Comparison of ENCODE assay signal across 9 cellular contexts in genomic region chr9:34627716-34628655, GRCh38. TPM values are rescaled to one million over a fixed set of nuclear protein-coding genes. Genes with fewer than 3 reads are reported as not detected.
DNase-seq lines count a peak whose midpoint lies in the region; ATAC-seq and TF ChIP-seq lines count a peak whose summit lies in the region.
"Had no signal": no experiment of that assay in that cellular context is flagged by ENCODE, and none has a peak within 500 bp of the region (broad histone marks: within the 10 kb centered on the region; RNA-seq: fewer than 3 reads in every experiment).

No MANE protein-coding gene starts in this region.

- peaks cover 71% of the 10 kb centered on the region for H3K27me3 Mint-ChIP-seq in activated T-cell treated with anti-CD3 and anti-CD28 coated beads, Interleukin-2, amount 50 U/mL, for 72 hours (ENCODE audit: low read depth)
- H3K27me3 Mint-ChIP-seq in activated naive CD8-positive, alpha-beta T cell treated with anti-CD3 and anti-CD28 coated beads, Interleukin-2, amount 10 ng/mL, durations not matched to agents 7 days and 5 days, result peaks cover 72% of the 10 kb centered on the region
- H3K27me3 Mint-ChIP-seq in stimulated activated naive CD8-positive, alpha-beta T cell treated with anti-CD3 and anti-CD28 coated beads, Interleukin-15, amount 100 ng/mL, for 72 hours, result peaks cover 78% of the 10 kb centered on the region

- POLR2A ChIA-PET in activated naive CD8-positive, alpha-beta T cell treated with anti-CD3 and anti-CD28 coated beads, Interleukin-2, amount 10 ng/mL, durations not matched to agents 7 days and 5 days (lab: Charles Lee), result interaction anchor here (1.6 kb wide), 1 partner anchor 8 kb away, joined by 8 read pairs; the partner anchor contains the start of gene DCTN3

- peak overlapping the region; percentile 21 to 25 for H3K4me3 ChIP-seq in left lung

- no peaks in the 10 kb centered on the region for H3K9me3 Mint-ChIP-seq in activated T-cell treated with anti-CD3 and anti-CD28 coated beads, Interleukin-2, amount 50 U/mL, for 72 hours
- no peaks in the 10 kb centered on the region for H3K9me3 Mint-ChIP-seq in activated naive CD8-positive, alpha-beta T cell treated with anti-CD3 and anti-CD28 coated beads, Interleukin-2, amount 10 ng/mL, durations not matched to agents 7 days and 5 days
- no peaks in the 10 kb centered on the region for H3K9me3 Mint-ChIP-seq in stimulated activated naive CD8-positive, alpha-beta T cell treated with anti-CD3 and anti-CD28 coated beads, Interleukin-15, amount 100 ng/mL, for 72 hours

- H3K36me3 ChIP-seq in left lung, result no peaks in the 10 kb centered on the region

- ATAC-seq in activated T-cell treated with anti-CD3 and anti-CD28 coated beads, Interleukin-2, amount 50 U/mL, for 72 hours (replicated peaks in 1 of 2), result peak; percentile 2 to 4
- ATAC-seq in activated naive CD8-positive, alpha-beta T cell treated with anti-CD3 and anti-CD28 coated beads, Interleukin-2, amount 10 ng/mL, durations not matched to agents 7 days and 5 days (ENCODE audit: low read depth), result no peak
- ATAC-seq in left lung, result no peak
- ATAC-seq in stimulated activated naive CD8-positive, alpha-beta T cell treated with anti-CD3 and anti-CD28 coated beads, Interleukin-15, amount 100 ng/mL, for 72 hours, result peak; percentile 5

- peaks cover 0 to 2% of the 10 kb centered on the region in 2 donors for H3K36me3 Mint-ChIP-seq in activated T-cell treated with anti-CD3 and anti-CD28 coated beads, Interleukin-2, amount 50 U/mL, for 72 hours (ENCODE audit: insufficient read depth in 2 of 2)
- peaks cover 2% of the 10 kb centered on the region for H3K36me3 Mint-ChIP-seq in activated naive CD8-positive, alpha-beta T cell treated with anti-CD3 and anti-CD28 coated beads, Interleukin-2, amount 10 ng/mL, durations not matched to agents 7 days and 5 days

- H3K27ac ChIP-seq in left lung, result no peak overlapping the region

- H3K4me1 ChIP-seq in left lung, result peaks cover 0 to 21% of the 10 kb centered on the region in 2 donors

- H3K4me1 Mint-ChIP-seq in activated T-cell treated with anti-CD3 and anti-CD28 coated beads, Interleukin-2, amount 50 U/mL, for 72 hours (ENCODE audit: low read depth), result peaks cover 33% of the 10 kb centered on the region
- peaks cover 14% of the 10 kb centered on the region for H3K4me1 Mint-ChIP-seq in activated naive CD8-positive, alpha-beta T cell treated with anti-CD3 and anti-CD28 coated beads, Interleukin-2, amount 10 ng/mL, durations not matched to agents 7 days and 5 days
- H3K4me1 Mint-ChIP-seq in stimulated activated naive CD8-positive, alpha-beta T cell treated with anti-CD3 and anti-CD28 coated beads, Interleukin-15, amount 100 ng/mL, for 72 hours, result peaks cover 27% of the 10 kb centered on the region

- intact Hi-C loops in left lung (cut with DNase I), result no loop called here

- TF ChIP-seq CTCF in left lung (IDR thresholded peaks at IDR 0.05), result no peak

- H3K9me3 ChIP-seq in left lung, result no peaks in the 10 kb centered on the region

- no peak overlapping the region for H3K27ac Mint-ChIP-seq in activated T-cell treated with anti-CD3 and anti-CD28 coated beads, Interleukin-2, amount 50 U/mL, for 72 hours
- H3K27ac Mint-ChIP-seq in activated naive CD8-positive, alpha-beta T cell treated with anti-CD3 and anti-CD28 coated beads, Interleukin-2, amount 10 ng/mL, durations not matched to agents 7 days and 5 days, result no peak overlapping the region
- peak overlapping the region in 1 of 2 donors; percentile 29 for H3K27ac Mint-ChIP-seq in stimulated activated naive CD8-positive, alpha-beta T cell treated with anti-CD3 and anti-CD28 coated beads, Interleukin-15, amount 100 ng/mL, for 72 hours

- peak overlapping the region; percentile 82 to 83 for H3K4me3 Mint-ChIP-seq in activated T-cell treated with anti-CD3 and anti-CD28 coated beads, Interleukin-2, amount 50 U/mL, for 72 hours
- peak overlapping the region; percentile 77 for H3K4me3 Mint-ChIP-seq in activated naive CD8-positive, alpha-beta T cell treated with anti-CD3 and anti-CD28 coated beads, Interleukin-2, amount 10 ng/mL, durations not matched to agents 7 days and 5 days
- H3K4me3 Mint-ChIP-seq in stimulated activated naive CD8-positive, alpha-beta T cell treated with anti-CD3 and anti-CD28 coated beads, Interleukin-15, amount 100 ng/mL, for 72 hours, result peak overlapping the region; percentile 79 to 84

- DNase-seq in activated T-cell treated with anti-CD3 and anti-CD28 coated beads, Interleukin-2, amount 50 U/mL, for 72 hours, result no peak
- DNase-seq in activated T-cell treated with anti-CD3 and anti-CD28 coated beads for 4 hours (no peak), left lung (no peak), H4 (ENCODE audit: low spot score) (no peak), SHP77 treated with DMSO at 0.1 percent for 48 hours (lab: John Stamatoyannopoulos, UW) (no peak), NCI-H2196 treated with DMSO at 0.1 percent for 48 hours (lab: John Stamatoyannopoulos, UW; ENCODE audit: unreplicated experiment) (no peak)
- no peak for DNase-seq in activated naive CD8-positive, alpha-beta T cell treated with anti-CD3 and anti-CD28 coated beads, Interleukin-2, amount 10 ng/mL, durations not matched to agents 7 days and 5 days
- no peak for DNase-seq in stimulated activated naive CD8-positive, alpha-beta T cell treated with anti-CD3 and anti-CD28 coated beads, Interleukin-15, amount 100 ng/mL, for 72 hours
- DNase-seq: SIG-M5 had no signal

- peaks cover 69 to 83% of the 10 kb centered on the region in 2 donors for H3K27me3 ChIP-seq in left lung

RNA-seq across cellular contexts. Expression of gene ARID3C, which starts 0.9 kb away (rescaled TPM):
- total RNA-seq in activated T-cell treated with anti-CD3 and anti-CD28 coated beads, Interleukin-2, amount 50 U/mL, for 72 hours, result under 1 TPM; 0.16 to 0.29 TPM
- total RNA-seq in activated naive CD8-positive, alpha-beta T cell treated with anti-CD3 and anti-CD28 coated beads, Interleukin-2, amount 10 ng/mL, durations not matched to agents 7 days and 5 days, result not detected
- not detected for total RNA-seq in left lung
- total RNA-seq in H4 (2014; rRNA removed; shearing (Covaris generic)), result 0.21 TPM in 1 of 2 replicates, not detected in the other

RNA-seq across cellular contexts. Expression of gene DCTN3, which starts 7.7 kb away (rescaled TPM):
- 10 to 100 TPM; 75.6 to 79.2 TPM for total RNA-seq in activated T-cell treated with anti-CD3 and anti-CD28 coated beads, Interleukin-2, amount 50 U/mL, for 72 hours
- 100 to 1,000 TPM; 121 to 122 TPM for total RNA-seq in activated naive CD8-positive, alpha-beta T cell treated with anti-CD3 and anti-CD28 coated beads, Interleukin-2, amount 10 ng/mL, durations not matched to agents 7 days and 5 days
- total RNA-seq in left lung, result 10 to 100 TPM; 69.8 to 70.4 TPM
- 153 and 168 TPM in 2 replicates for total RNA-seq in H4 (2014; rRNA removed; shearing (Covaris generic))

RNA-seq across cellular contexts. Expression of gene SIGMAR1, which starts 9.6 kb away (rescaled TPM):
- total RNA-seq in activated T-cell treated with anti-CD3 and anti-CD28 coated beads, Interleukin-2, amount 50 U/mL, for 72 hours, result 10 to 100 TPM; 44.2 to 61.0 TPM
- total RNA-seq in activated naive CD8-positive, alpha-beta T cell treated with anti-CD3 and anti-CD28 coated beads, Interleukin-2, amount 10 ng/mL, durations not matched to agents 7 days and 5 days, result 10 to 100 TPM; 48.8 to 55.4 TPM
- 10 to 100 TPM; 50.5 to 72.1 TPM for total RNA-seq in left lung
- 80.2 and 127 TPM in 2 replicates for total RNA-seq in H4 (2014; rRNA removed; shearing (Covaris generic))

RNA-seq across cellular contexts. Expression of gene RPP25L, which starts 16.1 kb away (rescaled TPM):
- total RNA-seq in activated T-cell treated with anti-CD3 and anti-CD28 coated beads, Interleukin-2, amount 50 U/mL, for 72 hours, result 10 to 100 TPM; 25.0 to 31.8 TPM
- 10 to 100 TPM; 27.2 to 29.3 TPM for total RNA-seq in activated naive CD8-positive, alpha-beta T cell treated with anti-CD3 and anti-CD28 coated beads, Interleukin-2, amount 10 ng/mL, durations not matched to agents 7 days and 5 days
- total RNA-seq in left lung, result 10 to 100 TPM; 18.6 to 21.9 TPM
- total RNA-seq in H4 (2014; rRNA removed; shearing (Covaris generic)), result 52.8 and 59.3 TPM in 2 replicates

RNA-seq across cellular contexts. Expression of gene GALT, which starts 18.5 kb away (rescaled TPM):
- 10 to 100 TPM; 61.6 to 67.2 TPM for total RNA-seq in activated T-cell treated with anti-CD3 and anti-CD28 coated beads, Interleukin-2, amount 50 U/mL, for 72 hours
- 100 to 1,000 TPM; 119 to 127 TPM for total RNA-seq in activated naive CD8-positive, alpha-beta T cell treated with anti-CD3 and anti-CD28 coated beads, Interleukin-2, amount 10 ng/mL, durations not matched to agents 7 days and 5 days
- total RNA-seq in left lung, result 10 to 100 TPM; 42.8 to 44.0 TPM
- total RNA-seq in H4 (2014; rRNA removed; shearing (Covaris generic)), result 14.9 and 25.8 TPM in 2 replicates

Comparison
In these comparisons a context has a peak if more than half of its experiments do, and no peak if none do; other contexts are left out.
1. ATAC-seq: peak in activated T-cell treated with anti-CD3 and anti-CD28 coated beads, Interleukin-2, amount 50 U/mL, for 72 hours (2 of 2) and stimulated activated naive CD8-positive, alpha-beta T cell treated with anti-CD3 and anti-CD28 coated beads, Interleukin-15, amount 100 ng/mL, for 72 hours (single experiment); none in activated naive CD8-positive, alpha-beta T cell treated with anti-CD3 and anti-CD28 coated beads, Interleukin-2, amount 10 ng/mL, durations not matched to agents 7 days and 5 days (single experiment) and left lung (single experiment).
2. Peak in every context shown above with its lines, with median percentiles within 50 percentile points of each other: H3K4me3 Mint-ChIP-seq.